15 cellular contexts compared by ENCODE assay signal in the genomic region with DNA sequence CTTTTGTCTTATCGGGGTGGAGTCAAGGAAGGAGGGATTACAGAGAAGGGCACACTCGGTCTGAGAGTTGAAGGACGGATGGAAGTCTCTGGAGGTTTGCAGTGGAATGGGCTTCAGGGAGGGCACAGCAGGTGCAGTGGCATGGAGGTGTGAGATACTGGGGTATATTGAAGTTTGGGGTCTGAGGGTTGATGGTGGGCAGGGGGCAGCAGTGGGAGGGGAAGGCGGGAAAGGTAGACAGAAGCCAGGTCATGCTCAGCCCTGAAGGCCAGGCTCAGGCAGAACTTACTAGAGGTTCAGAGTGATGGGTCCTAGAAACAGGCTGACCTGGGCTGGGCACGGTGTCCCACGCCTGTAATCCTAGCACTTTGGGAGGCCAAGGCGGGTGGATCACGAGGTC. TPM values are rescaled to one million over a fixed set of nuclear protein-coding genes. Genes with fewer than 3 reads are reported as not detected.
"Had no signal": no experiment of that assay in that cellular context is flagged by ENCODE, and none has a peak within 500 bp of the region (broad histone marks: within the 10 kb centered on the region; RNA-seq: fewer than 3 reads in every experiment).

No MANE protein-coding gene starts in this region.

- H3K27ac ChIP-seq: heart left ventricle, stomach had no signal

- H3K36me3 Mint-ChIP-seq: naive thymus-derived CD4-positive, alpha-beta T cell had no signal

- H3K4me3 Mint-ChIP-seq: endodermal cell; naive thymus-derived CD4-positive, alpha-beta T cell; nephron progenitor cell had no signal

- H3K27ac Mint-ChIP-seq: endodermal cell; naive thymus-derived CD4-positive, alpha-beta T cell; nephron progenitor cell had no signal

- H3K4me3 ChIP-seq: coronary artery, heart left ventricle, stomach had no signal

- H3K9me3 ChIP-seq: heart left ventricle, stomach had no signal

- FAIRE-seq: small intestine had no signal

- H3K36me3 ChIP-seq: stomach had no signal

- H3K27me3 ChIP-seq: heart left ventricle, stomach had no signal

- ATAC-seq: heart left ventricle; left colon; left ventricle myocardium superior; naive thymus-derived CD4-positive, alpha-beta T cell had no signal

- H3K9me3 Mint-ChIP-seq: endodermal cell, nephron progenitor cell had no signal

- H3K4me1 Mint-ChIP-seq: nephron progenitor cell had no signal

- DNase-seq: effector CD4-positive, alpha-beta T cell; endodermal cell; foreskin melanocyte; heart left ventricle; hippocampal formation; left colon; left ventricle myocardium superior; naive thymus-derived CD4-positive, alpha-beta T cell; nephron progenitor cell; small intestine; stimulated activated CD4-positive, alpha-beta T cell treated with anti-CD3 and anti-CD28 coated beads, Interleukin-12 subunit alpha, Interleukin-12 subunit beta, amount 100 ng/mL, for 4 hours; stimulated activated naive CD4-positive, alpha-beta T cell; stomach; substantia nigra had no signal

RNA-seq across cellular contexts. Expression of a gene that starts 52.7 kb away (rescaled TPM):
- polyA plus RNA-seq: naive thymus-derived CD4-positive, alpha-beta T cell had no signal
